Comparison of ENCODE assay signal across 16 cellular contexts in genomic region chr12:116719661-116720060, GRCh38. TPM values are rescaled to one million over a fixed set of nuclear protein-coding genes. Genes with fewer than 3 reads are reported as not detected.
DNase-seq lines count a peak whose midpoint lies in the region; ATAC-seq, FAIRE-seq and TF ChIP-seq lines count a peak whose summit lies in the region.
"Had no signal": no experiment of that assay in that cellular context is flagged by ENCODE, and none has a peak within 500 bp of the region (broad histone marks: within the 10 kb centered on the region; RNA-seq: fewer than 3 reads in every experiment).

No MANE protein-coding gene starts in this region.

- peak overlapping the region; percentile 22 for H3K27ac Mint-ChIP-seq in progenitor cell of endocrine pancreas

- H3K4me3 ChIP-seq in OCI-LY1 (ENCODE audit: low read depth, low read length, poor library complexity, severe bottlenecking): no peak overlapping the region
- peak overlapping the region; percentile 28 to 57 for H3K4me3 ChIP-seq in kidney (ENCODE audit: low read length in 2 of 2)
- H3K4me3 ChIP-seq: SJCRH30 had no signal

- intact Hi-C loops in kidney (cut with DNase I): no loop called here

- no peak for ATAC-seq in GM18505 (IDR thresholded peaks at IDR 0.05; ENCODE audit: unreplicated experiment)

- peak overlapping the region; percentile 45 for H3K4me2 ChIP-seq in OCI-LY1 (ENCODE audit: low read length)

- H2AFZ ChIP-seq in OCI-LY1 (ENCODE audit: low read length): no peak overlapping the region

- H3K36me3 ChIP-seq in OCI-LY1 (ENCODE audit: insufficient read depth, low read length): peaks cover 83% of the 10 kb centered on the region
- peaks cover 11 to 18% of the 10 kb centered on the region in 2 donors for H3K36me3 ChIP-seq in kidney (ENCODE audit: control insufficient read depth in 1 of 2, insufficient read depth in 2 of 2, low read length in 2 of 2)
- H3K36me3 ChIP-seq: SJCRH30 had no signal

- peaks cover 12% of the 10 kb centered on the region for H3K4me1 Mint-ChIP-seq in progenitor cell of endocrine pancreas (ENCODE audit: low read depth)

- H3K79me2 ChIP-seq in OCI-LY1 (ENCODE audit: insufficient read depth, low read length): peaks cover 30% of the 10 kb centered on the region

- TF ChIP-seq CTCF in OCI-LY1 (IDR thresholded peaks at IDR 0.05; ENCODE audit: low read length): no peak
- TF ChIP-seq CTCF in kidney (IDR thresholded peaks at IDR 0.05; ENCODE audit: borderline replicate concordance, extremely low read depth, insufficient read depth): no peak
- TF ChIP-seq CTCF in progenitor cell of endocrine pancreas (IDR thresholded peaks at IDR 0.05; ENCODE audit: unreplicated experiment): no peak

- peak overlapping the region; percentile 86 for H3K27ac ChIP-seq in OCI-LY1 (ENCODE audit: low read depth, low read length, poor library complexity, severe bottlenecking)
- H3K27ac ChIP-seq in kidney (ENCODE audit: low read depth in 2 of 2, low read length in 2 of 2): peak overlapping the region; percentile 53 to 78
- H3K27ac ChIP-seq: SJCRH30 had no signal

- peaks cover 79% of the 10 kb centered on the region for H3K4me1 ChIP-seq in OCI-LY1 (ENCODE audit: insufficient read depth, low read length, severe bottlenecking)
- peaks cover 17 to 23% of the 10 kb centered on the region in 2 donors for H3K4me1 ChIP-seq in kidney (ENCODE audit: control insufficient read depth in 1 of 2, insufficient read depth in 1 of 2, low read depth in 1 of 2, low read length in 2 of 2)

- peaks cover 17% of the 10 kb centered on the region for H3K36me3 Mint-ChIP-seq in progenitor cell of endocrine pancreas (ENCODE audit: insufficient read depth)

- no peaks in the 10 kb centered on the region for H3K9me3 Mint-ChIP-seq in progenitor cell of endocrine pancreas (ENCODE audit: low read depth)

- no peak for TF ChIP-seq POLR2A in GM18505 (IDR thresholded peaks at IDR 0.05; ENCODE audit: borderline replicate concordance, extremely low read depth, insufficient read depth, insufficient read length)

- no peak for FAIRE-seq in kidney (lab: Jason Lieb, UNC)

- H3F3A ChIP-seq in OCI-LY1 (ENCODE audit: insufficient read depth, low read length): no peaks in the 10 kb centered on the region

- H3K4me3 Mint-ChIP-seq in progenitor cell of endocrine pancreas (ENCODE audit: low read depth): no peak overlapping the region

- no peaks in the 10 kb centered on the region for H4K20me1 ChIP-seq in OCI-LY1 (ENCODE audit: insufficient read depth, low read length)

- H3K9me2 ChIP-seq in OCI-LY1 (ENCODE audit: low read depth, low read length): no peaks in the 10 kb centered on the region

- H3K9me3 ChIP-seq in OCI-LY1 (ENCODE audit: low read length): no peaks in the 10 kb centered on the region
- no peaks in the 10 kb centered on the region for H3K9me3 ChIP-seq in kidney (ENCODE audit: control insufficient read depth in 1 of 2, low read length in 2 of 2)
- H3K9me3 ChIP-seq: SJCRH30 had no signal

- no peaks in the 10 kb centered on the region for H3K27me3 ChIP-seq in OCI-LY1 (ENCODE audit: insufficient read depth, low read length)
- H3K27me3 ChIP-seq: SJCRH30 had no signal

- H3K9ac ChIP-seq in OCI-LY1 (ENCODE audit: low read length): peak overlapping the region; percentile 18; the same call in 1 of the 2 replicates
- H3K9ac ChIP-seq in kidney (ENCODE audit: low read length in 2 of 2): peak overlapping the region in 1 of 2 donors; percentile 5

- peak; percentile 11 for DNase-seq in COLO668 (lab: John Stamatoyannopoulos, UW; ENCODE audit: unreplicated experiment)
- DNase-seq in kidney: no peak
- DNase-seq in progenitor cell of endocrine pancreas (ENCODE audit: low spot score, unreplicated experiment): no peak
- no peak for DNase-seq in stimulated activated CD4-positive, alpha-beta T cell treated with anti-CD3 and anti-CD28 coated beads, Interleukin-12 subunit alpha, Interleukin-12 subunit beta, amount 100 ng/mL, for 4 hours
- no peak for DNase-seq in SIG-M5 treated with dmso at 0.1 percent for 504 hours (lab: John Stamatoyannopoulos, UW; ENCODE audit: unreplicated experiment)
- DNase-seq in DMS114 treated with DMSO at 0.1 percent for 48 hours (lab: John Stamatoyannopoulos, UW; ENCODE audit: unreplicated experiment): no peak
- DNase-seq: activated CD4-positive, alpha-beta T cell treated with anti-CD3 and anti-CD28 coated beads for 1 hour; activated CD8-positive, alpha-beta memory T cell treated with anti-CD3 and anti-CD28 coated beads, Interleukin-2, amount 50 U/mL, for 48 hours; activated naive CD4-positive, alpha-beta T cell treated with Interleukin-2 at 50 U/mL for 16 hours; AML-193; midbrain; SJCRH30; stimulated activated CD4-positive, alpha-beta T cell treated with anti-CD3 and anti-CD28 coated beads, Interleukin-1b, Interleukin-23, amount 100 ng/mL, for 48 hours; T-helper 9 cell had no signal

- no peaks in the 10 kb centered on the region for H3K27me3 Mint-ChIP-seq in progenitor cell of endocrine pancreas

RNA-seq across cellular contexts. Expression of gene SPRING1, which starts 18.2 kb away (rescaled TPM):
- 49.4 TPM for total RNA-seq in kidney
- polyA plus RNA-seq in kidney (ENCODE audit: insufficient read depth, low read depth, low replicate concordance): 45.3 TPM
- 63.2 and 64.4 TPM in 2 replicates for total RNA-seq in progenitor cell of endocrine pancreas

RNA-seq across cellular contexts. Expression of gene RNFT2, which starts 18.5 kb away (rescaled TPM):
- total RNA-seq in kidney (6.8 TPM), progenitor cell of endocrine pancreas (31.6 and 32.1 TPM in 2 replicates)
- 4.3 TPM for polyA plus RNA-seq in kidney (ENCODE audit: insufficient read depth, low read depth, low replicate concordance)
